29 cellular contexts compared by ENCODE assay signal in the genomic region with DNA sequence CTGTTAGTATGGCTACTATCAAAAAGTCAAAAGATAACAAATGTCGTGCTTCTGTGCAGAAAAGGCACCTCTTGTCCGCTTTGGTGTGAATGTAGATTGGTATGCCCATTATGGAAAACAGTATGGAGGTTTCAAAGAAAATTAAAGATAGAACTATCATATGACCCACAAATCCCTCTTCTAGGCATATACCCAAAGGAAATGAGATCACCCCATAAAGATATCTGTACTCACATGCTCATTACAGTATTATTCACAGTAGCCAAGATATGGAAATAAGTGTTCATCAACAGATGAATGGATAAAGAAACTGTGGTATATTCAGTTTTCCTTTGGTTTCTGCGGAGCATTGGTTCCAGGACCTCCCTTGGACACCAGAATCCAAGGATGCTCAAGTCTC.
"Had no signal": no experiment of that assay in that cellular context is flagged by ENCODE, and none has a peak within 500 bp of the region (broad histone marks: within the 10 kb centered on the region; RNA-seq: fewer than 3 reads in every experiment).

No MANE protein-coding gene starts in this region.

- H3K27me3 ChIP-seq: neutrophil, pancreas, right lobe of liver, sigmoid colon, suprapubic skin, testis, tibial artery, transverse colon, upper lobe of right lung, uterus had no signal

- H3K4me1 ChIP-seq: prostate gland, right lobe of liver, spleen, suprapubic skin, testis, upper lobe of right lung, uterus had no signal

- DNase-seq: naive thymus-derived CD4-positive, alpha-beta T cell; natural killer cell; nephron progenitor cell; nucleus accumbens; pancreas; right cardiac atrium; right lobe of liver; sigmoid colon; spleen; stimulated activated CD4-positive, alpha-beta T cell treated with anti-CD3 and anti-CD28 coated beads, Interleukin-12 subunit alpha, Interleukin-12 subunit beta, amount 100 ng/mL, for 4 hours; stimulated activated CD4-positive, alpha-beta T cell treated with anti-CD3 and anti-CD28 coated beads, Interleukin-1b, Interleukin-23, amount 100 ng/mL, for 48 hours; stimulated activated CD4-positive, alpha-beta T cell treated with anti-CD3 and anti-CD28 coated beads, Interleukin-4, amount 100 ng/mL, for 1 hour; stimulated activated CD4-positive, alpha-beta T cell treated with anti-CD3 and anti-CD28 coated beads, Interleukin-4, amount 100 ng/mL, for 4 hours; stimulated activated CD8-positive, alpha-beta memory T cell treated with anti-CD3 and anti-CD28 coated beads, Interleukin-4, amount 100 ng/mL, for 48 hours; stimulated activated naive CD4-positive, alpha-beta T cell; stimulated activated naive CD8-positive, alpha-beta T cell treated with anti-CD3 and anti-CD28 coated beads, Interleukin-15, amount 100 ng/mL, for 72 hours; stimulated activated naive CD8-positive, alpha-beta T cell treated with anti-CD3 and anti-CD28 coated beads, Interleukin-15, Interleukin-2, amounts not matched to agents 100 U/mL and 50 U/mL, for 24 hours; substantia nigra; testis; tibial artery; transverse colon; upper lobe of right lung; uterus had no signal

- H3K9me3 ChIP-seq: neutrophil, pancreas, prostate gland, right lobe of liver, sigmoid colon, spleen, suprapubic skin, testis, tibial artery, transverse colon, upper lobe of right lung, uterus had no signal

- H3K4me3 ChIP-seq: pancreas, prostate gland, right lobe of liver, sigmoid colon, skin epidermis, smooth muscle cell, spleen, suprapubic skin, testis, tibial artery, transverse colon, upper lobe of right lung, uterus had no signal

- H3K36me3 ChIP-seq: neutrophil, pancreas, prostate gland, right lobe of liver, sigmoid colon, spleen, suprapubic skin, tibial artery, transverse colon, upper lobe of right lung, uterus had no signal

- ATAC-seq: naive thymus-derived CD4-positive, alpha-beta T cell; natural killer cell; pancreas; right cardiac atrium; right lobe of liver; stimulated activated memory B cell treated with anti-CD40 and anti-IgM and Interleukin-4, amounts not matched to agents 10 μg/mL and 1 μg/mL and 100 μg/mL, for 72 hours; stimulated activated naive CD8-positive, alpha-beta T cell treated with anti-CD3 and anti-CD28 coated beads, Interleukin-15, amount 100 ng/mL, for 72 hours; stimulated activated naive CD8-positive, alpha-beta T cell treated with anti-CD3 and anti-CD28 coated beads, Interleukin-15, Interleukin-2, amounts not matched to agents 100 U/mL and 50 U/mL, for 24 hours; upper lobe of right lung had no signal

- H3K27ac ChIP-seq: neutrophil, pancreas, prostate gland, right lobe of liver, sigmoid colon, skin epidermis, spleen, suprapubic skin, testis, tibial artery, transverse colon, upper lobe of right lung, uterus had no signal
